ENCODE assay signal across 11 cellular contexts in genomic region chr2:238848566-238848940, GRCh38. TPM values are rescaled to one million over a fixed set of nuclear protein-coding genes. Genes with fewer than 3 reads are reported as not detected.
A peak's percentile ranks its signal among the peaks of the same experiment; 100 is the strongest.
DNase-seq lines count a peak whose midpoint lies in the region; ATAC-seq and TF ChIP-seq lines count a peak whose summit lies in the region.
"Had no signal": no experiment of that assay in that cellular context is flagged by ENCODE, and none has a peak within 500 bp of the region (broad histone marks: within the 10 kb centered on the region; RNA-seq: fewer than 3 reads in every experiment).

No MANE protein-coding gene starts in this region.

- peaks cover 37% of the 10 kb centered on the region for H3K36me3 Mint-ChIP-seq in HFFc6 (ENCODE audit: low read depth)

- H3K4me1 Mint-ChIP-seq in HFFc6 (ENCODE audit: low read depth) = peaks cover 50% of the 10 kb centered on the region

- H3K9me3 ChIP-seq in duodenal mucosa (ENCODE audit: control insufficient read depth in 1 of 2, low read length in 2 of 2) (no peaks in the 10 kb centered on the region), right lobe of liver (no peaks in the 10 kb centered on the region), BE2C (no peaks in the 10 kb centered on the region)

- peak overlapping the region; percentile 90 for H3K4me3 Mint-ChIP-seq in HFFc6

- ATAC-seq in right lobe of liver (no peak), GM21360 (IDR thresholded peaks at IDR 0.05; ENCODE audit: unreplicated experiment) (no peak)

- DNase-seq in HFFc6 (no peak), right lobe of liver (no peak), SW 1271 (lab: John Stamatoyannopoulos, UW) (no peak), Ammon's horn (ENCODE audit: low spot score) (no peak), BE2C (no peak)
- DNase-seq: DMS153, Karpas-422, WERI-Rb-1 had no signal

- no peaks in the 10 kb centered on the region for H3K9me3 Mint-ChIP-seq in HFFc6

- intact Hi-C loops in right lobe of liver (cut with DNase I) = no loop called here

- TF ChIP-seq CTCF in HFFc6 (IDR thresholded peaks at IDR 0.05) = no peak
- no peak for TF ChIP-seq CTCF in right lobe of liver (IDR thresholded peaks at IDR 0.05)
- no peak for TF ChIP-seq CTCF in BE2C (IDR thresholded peaks at IDR 0.05; ENCODE audit: low read depth, low read length)

- no peaks in the 10 kb centered on the region for H3K4me1 ChIP-seq in duodenal mucosa (ENCODE audit: control insufficient read depth in 1 of 2, insufficient read depth in 2 of 2, low read length in 2 of 2)
- H3K4me1 ChIP-seq in right lobe of liver = peaks cover 0 to 16% (median 0%) of the 10 kb centered on the region in 4 donors
- no peaks in the 10 kb centered on the region for H3K4me1 ChIP-seq in BE2C

- H3K9ac ChIP-seq in duodenal mucosa (ENCODE audit: low read depth in 1 of 2, low read length in 2 of 2) = no peak overlapping the region

- H3K4me3 ChIP-seq in duodenal mucosa (ENCODE audit: low read depth in 1 of 2, low read length in 2 of 2) (peak overlapping the region; percentile 55 to 60), right lobe of liver (peak overlapping the region in 2 of 3 donors; percentile 16 to 50), skin epidermis (peak overlapping the region; percentile 37 to 53 (median 40)), BE2C (ENCODE audit: low read depth, low read length) (no peak overlapping the region)

- H3K27me3 Mint-ChIP-seq in HFFc6 (ENCODE audit: insufficient read depth) = 0 out of 2 replicates have a peak, but pooled peaks cover 3% of the 10 kb centered on the region

- 4% methylated on average over 24 of the region's 44 CpGs for WGBS in right lobe of liver (ENCODE audit: insufficient coverage, low coverage, low lambda C conversion rate, missing lambda C conversion rate)

- H3K27ac ChIP-seq in duodenal mucosa (ENCODE audit: low read depth, low read length) (no peak overlapping the region), right lobe of liver (no peak overlapping the region), skin epidermis (peak overlapping the region in 20 of 21 experiments; percentile 64 to 94 (median 82))
- H3K27ac ChIP-seq: WERI-Rb-1 had no signal

- H3K27me3 ChIP-seq in duodenal mucosa (ENCODE audit: control insufficient read depth in 1 of 2, insufficient read depth in 2 of 2, low read length in 2 of 2) = peaks cover 34 to 56% of the 10 kb centered on the region in 2 donors
- peaks cover 0 to 17% of the 10 kb centered on the region in 2 donors for H3K27me3 ChIP-seq in right lobe of liver
- peaks cover 89% of the 10 kb centered on the region for H3K27me3 ChIP-seq in BE2C

- H3K27ac Mint-ChIP-seq in HFFc6 = peak overlapping the region; percentile 87

- H3K36me3 ChIP-seq in duodenal mucosa (ENCODE audit: control insufficient read depth in 1 of 2, insufficient read depth in 2 of 2, low read length in 2 of 2) (no peaks in the 10 kb centered on the region), right lobe of liver (no peaks in the 10 kb centered on the region), BE2C (no peaks in the 10 kb centered on the region)
- H3K36me3 ChIP-seq: WERI-Rb-1 had no signal

- TF ChIP-seq POLR2A in right lobe of liver (IDR thresholded peaks at IDR 0.05) = no peak

RNA-seq across cellular contexts. Expression of gene TWIST2, which starts 0.7 kb away (rescaled TPM):
- 100 to 1,000 TPM; 127 to 146 (median 137) TPM for total RNA-seq in HFFc6 (2021; fragmentation: NEBNext Ultra II Directional; extraction: Animal tissue kit (Norgen Biotek cat#: 25700))
- total RNA-seq in right lobe of liver = under 1 TPM in 3 of 6 experiments, not detected in 3; 0.15 to 0.56 (median 0.18) TPM
- polyA plus RNA-seq in BE2C (2012; ENCODE audit: insufficient read depth, insufficient read length, low read depth) = not detected

Comparison
In these comparisons a context has a peak if more than half of its experiments do, and no peak if none do; other contexts are left out.
1. H3K27ac ChIP-seq: peak in skin epidermis (20 of 21); none in duodenal mucosa (single experiment) and right lobe of liver (0 of 3).
2. RNA of gene TWIST2, which starts 0.7 kb away (total RNA-seq): 127 to 146 TPM in HFFc6; 0.15 to 0.56 TPM in right lobe of liver; every median in the first group is over 10 times any median in the second.